Comparison of ENCODE assay signal across 1 cellular context in genomic region chr20:52011093-52011492, GRCh38.
TF ChIP-seq lines count a peak whose summit lies in the region.

No MANE protein-coding gene starts in this region.

TF ChIP-seq in HEK293, 187 proteins besides CTCF, POLR2A, EP300 and RAD21 (continued from another document):
- TF ChIP-seq HIC1 (tag by site-specific recombination; IDR thresholded peaks at IDR 0.05) = no peak
